ENCODE assay signal across 25 cellular contexts in genomic region chr3:126847061-126847460, GRCh38.
"Had no signal": no experiment of that assay in that cellular context is flagged by ENCODE, and none has a peak within 500 bp of the region (broad histone marks: within the 10 kb centered on the region; RNA-seq: fewer than 3 reads in every experiment).

No MANE protein-coding gene starts in this region.

- DNase-seq: activated CD4-positive, alpha-beta T cell treated with anti-CD3 and anti-CD28 coated beads for 4 hours; activated CD4-positive, alpha-beta T cell treated with anti-CD3 and anti-CD28 coated beads, Interleukin-2, amount 50 U/mL, for 48 hours; activated CD4-positive, CD25-positive, alpha-beta regulatory T cell; activated naive CD4-positive, alpha-beta T cell; activated T-cell treated with anti-CD3 and anti-CD28 coated beads, Interleukin-2, amount 50 U/mL, for 24 hours; brain microvascular endothelial cell; caudate nucleus; effector memory CD8-positive, alpha-beta T cell; head of caudate nucleus; left cardiac atrium; small intestine; stimulated activated CD4-positive, alpha-beta T cell treated with anti-CD3 and anti-CD28 coated beads, Interleukin-2, amount 100 ng/mL, for 24 hours; stomach; T1000; trophoblast cell had no signal

- H3K4me3 Mint-ChIP-seq: activated naive CD8-positive, alpha-beta T cell; activated T-cell treated with anti-CD3 and anti-CD28 coated beads, Interleukin-2, amount 50 U/mL, for 24 hours; activated T-helper 17 cell treated with anti-CD3 and anti-CD28 coated beads, Interleukin-2, amount 50 U/mL, for 72 hours; effector memory CD8-positive, alpha-beta T cell; nephron; stimulated activated effector memory CD8-positive, alpha-beta T cell treated with anti-CD3 and anti-CD28 coated beads, Interleukin-12 subunit alpha, Interleukin-12 subunit beta, amount 100 ng/mL, for 72 hours; T-helper 1 cell treated with Interleukin-12 subunit alpha and Interleukin-12 subunit beta and Interleukin-4 antibody, amounts not matched to agents 30 μg/mL and 1 μg/mL, for 36 hours had no signal

- H3K27me3 ChIP-seq: adrenal gland, ascending aorta, brain microvascular endothelial cell, gastroesophageal sphincter, right lobe of liver, stomach had no signal

- H3K9me3 Mint-ChIP-seq: activated T-cell treated with anti-CD3 and anti-CD28 coated beads, Interleukin-2, amount 50 U/mL, for 24 hours; activated T-helper 17 cell treated with anti-CD3 and anti-CD28 coated beads, Interleukin-2, amount 50 U/mL, for 72 hours; effector memory CD8-positive, alpha-beta T cell; nephron; stimulated activated effector memory CD8-positive, alpha-beta T cell treated with anti-CD3 and anti-CD28 coated beads, Interleukin-12 subunit alpha, Interleukin-12 subunit beta, amount 100 ng/mL, for 72 hours; T-helper 1 cell treated with Interleukin-12 subunit alpha and Interleukin-12 subunit beta and Interleukin-4 antibody, amounts not matched to agents 30 μg/mL and 1 μg/mL, for 36 hours had no signal

- H3K4me1 Mint-ChIP-seq: stimulated activated effector memory CD8-positive, alpha-beta T cell treated with anti-CD3 and anti-CD28 coated beads, Interleukin-12 subunit alpha, Interleukin-12 subunit beta, amount 100 ng/mL, for 72 hours had no signal

- H3K27me3 Mint-ChIP-seq: activated naive CD8-positive, alpha-beta T cell; activated T-cell treated with anti-CD3 and anti-CD28 coated beads, Interleukin-2, amount 50 U/mL, for 24 hours; activated T-helper 17 cell treated with anti-CD3 and anti-CD28 coated beads, Interleukin-2, amount 50 U/mL, for 72 hours; effector memory CD8-positive, alpha-beta T cell had no signal

- H2AFZ ChIP-seq: parathyroid adenoma had no signal

- H3K36me3 ChIP-seq: adrenal gland, ascending aorta, brain microvascular endothelial cell, gastroesophageal sphincter, right lobe of liver, stomach had no signal

- H3K9me3 ChIP-seq: adrenal gland, ascending aorta, gastroesophageal sphincter, right lobe of liver, stomach had no signal

- H3K4me3 ChIP-seq: adrenal gland, ascending aorta, gastroesophageal sphincter, right lobe of liver, stomach had no signal

- H3K36me3 Mint-ChIP-seq: stimulated activated effector memory CD8-positive, alpha-beta T cell treated with anti-CD3 and anti-CD28 coated beads, Interleukin-12 subunit alpha, Interleukin-12 subunit beta, amount 100 ng/mL, for 72 hours had no signal

- H3K27ac Mint-ChIP-seq: activated naive CD8-positive, alpha-beta T cell; activated T-cell treated with anti-CD3 and anti-CD28 coated beads, Interleukin-2, amount 50 U/mL, for 24 hours; activated T-helper 17 cell treated with anti-CD3 and anti-CD28 coated beads, Interleukin-2, amount 50 U/mL, for 72 hours; effector memory CD8-positive, alpha-beta T cell; nephron; stimulated activated effector memory CD8-positive, alpha-beta T cell treated with anti-CD3 and anti-CD28 coated beads, Interleukin-12 subunit alpha, Interleukin-12 subunit beta, amount 100 ng/mL, for 72 hours; T-helper 1 cell treated with Interleukin-12 subunit alpha and Interleukin-12 subunit beta and Interleukin-4 antibody, amounts not matched to agents 30 μg/mL and 1 μg/mL, for 36 hours had no signal

- H3K27ac ChIP-seq: adrenal gland, ascending aorta, brain microvascular endothelial cell, gastroesophageal sphincter, parathyroid adenoma, right lobe of liver, stomach had no signal

- H3K9ac ChIP-seq: parathyroid adenoma had no signal

- H3K4me1 ChIP-seq: adrenal gland, parathyroid adenoma, right lobe of liver had no signal
